ENCODE assay signal across 8 cellular contexts in the genomic region with DNA sequence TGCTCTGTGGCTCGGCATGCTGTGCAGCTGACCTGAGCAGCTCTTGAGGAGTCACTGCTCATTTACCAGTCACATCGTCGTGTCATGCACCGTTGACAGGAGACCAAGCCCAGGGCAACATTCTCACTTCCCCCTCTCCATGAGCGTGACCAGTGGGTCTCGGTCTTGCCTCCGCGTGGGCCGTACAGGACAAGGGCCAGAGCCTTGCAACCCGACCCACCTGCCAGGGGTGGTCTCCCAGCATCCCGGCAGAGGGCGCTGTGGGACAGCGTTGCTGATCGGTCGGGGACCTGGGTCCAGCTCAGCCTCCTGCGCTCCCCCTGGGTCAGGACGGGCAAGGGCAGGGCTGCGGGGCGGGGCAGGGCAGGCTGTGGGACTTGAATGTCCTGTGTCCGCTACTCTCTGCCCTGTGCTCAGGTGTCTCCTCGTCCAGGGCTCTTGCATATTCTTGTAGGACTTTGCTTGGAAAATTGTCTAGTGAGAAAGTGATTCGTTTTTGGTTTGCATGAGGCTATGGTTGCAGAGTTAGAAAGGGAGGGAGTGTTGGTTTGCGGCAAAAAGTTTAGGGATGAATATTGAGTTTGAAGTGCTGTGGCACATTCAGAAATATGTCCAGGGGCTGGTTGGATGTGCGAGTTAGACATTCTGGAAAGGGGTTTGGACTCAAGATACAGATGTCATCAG. TPM values are rescaled to one million over a fixed set of nuclear protein-coding genes. Genes with fewer than 3 reads are reported as not detected.
A peak's percentile ranks its signal among the peaks of the same experiment; 100 is the strongest.
DNase-seq lines count a peak whose midpoint lies in the region; ATAC-seq and TF ChIP-seq lines count a peak whose summit lies in the region.

No MANE protein-coding gene starts in this region.

- no peak overlapping the region for H3K9ac ChIP-seq in liver (ENCODE audit: low read depth in 1 of 2, low read length in 2 of 2)

- no peak overlapping the region for H3K27ac ChIP-seq in liver (ENCODE audit: low read depth in 1 of 2, low read length in 2 of 2)

- H3K36me3 Mint-ChIP-seq in activated CD4-positive, alpha-beta T cell treated with anti-CD3 and anti-CD28 coated beads for 36 hours (ENCODE audit: low read depth) = peaks cover 16% of the 10 kb centered on the region
- peaks cover 10% of the 10 kb centered on the region for H3K36me3 Mint-ChIP-seq in chondrocyte (ENCODE audit: low read depth)

- H3K36me3 ChIP-seq in liver (ENCODE audit: control insufficient read depth in 4 of 4, insufficient read depth in 3 of 4, low read depth in 1 of 4, low read length in 3 of 4) = peaks cover 2 to 17% (median 15%) of the 10 kb centered on the region in 4 donors

- intact Hi-C loops in activated CD4-positive, alpha-beta T cell treated with anti-CD3 and anti-CD28 coated beads for 36 hours (cut with DNase I, micrococcal nuclease) = loop anchor here (1.0 to 5.0 kb wide), 6 partner anchors 140 to 995 kb away; no protein-coding TSS in a partner anchor

- H3K4me3 ChIP-seq in liver (ENCODE audit: low read depth in 1 of 3, low read length in 3 of 3) = no peak overlapping the region

- peaks cover 3% of the 10 kb centered on the region for H3K27me3 Mint-ChIP-seq in activated CD4-positive, alpha-beta T cell treated with anti-CD3 and anti-CD28 coated beads for 36 hours
- no peaks in the 10 kb centered on the region for H3K27me3 Mint-ChIP-seq in chondrocyte (ENCODE audit: low read depth)

- H3K27ac Mint-ChIP-seq in activated CD4-positive, alpha-beta T cell treated with anti-CD3 and anti-CD28 coated beads for 36 hours = no peak overlapping the region
- H3K27ac Mint-ChIP-seq in chondrocyte (ENCODE audit: unreplicated experiment) = no peak overlapping the region

- H3K4me1 Mint-ChIP-seq in activated CD4-positive, alpha-beta T cell treated with anti-CD3 and anti-CD28 coated beads for 36 hours = peaks cover 21% of the 10 kb centered on the region
- peaks cover 4% of the 10 kb centered on the region for H3K4me1 Mint-ChIP-seq in chondrocyte (ENCODE audit: low read depth)

- CTCF ChIA-PET in activated CD4-positive, alpha-beta T cell treated with anti-CD3 and anti-CD28 coated beads for 36 hours (lab: Charles Lee) = interaction anchor here (0.5 to 4.8 kb wide), 56 partner anchors 9 to 1166 kb away, joined by 3 to 60 read pairs (median 4); a partner anchor contains a TSS

- ATAC-seq in GM18858 (IDR thresholded peaks at IDR 0.05; ENCODE audit: unreplicated experiment) = peak; percentile 81
- peak; percentile 77 for ATAC-seq in HG03097 (IDR thresholded peaks at IDR 0.05; ENCODE audit: low FRiP score, unreplicated experiment)
- ATAC-seq in activated CD4-positive, alpha-beta T cell treated with anti-CD3 and anti-CD28 coated beads for 36 hours = peak; percentile 96

- TF ChIP-seq RAD21 in liver (IDR thresholded peaks at IDR 0.05) = peak; percentile 88 to 97

- peaks cover 0 to 6% (median 3%) of the 10 kb centered on the region in 4 donors for H3K4me1 ChIP-seq in liver (ENCODE audit: control insufficient read depth in 4 of 4, insufficient read depth in 4 of 4, low read length in 3 of 4)

- no peak overlapping the region for H3K4me3 Mint-ChIP-seq in activated CD4-positive, alpha-beta T cell treated with anti-CD3 and anti-CD28 coated beads for 36 hours
- H3K4me3 Mint-ChIP-seq in chondrocyte (ENCODE audit: unreplicated experiment) = no peak overlapping the region

- no peaks in the 10 kb centered on the region for H3K27me3 ChIP-seq in liver (ENCODE audit: control insufficient read depth in 4 of 4, insufficient read depth in 4 of 4, low read length in 3 of 4)

- H3K9me3 Mint-ChIP-seq in activated CD4-positive, alpha-beta T cell treated with anti-CD3 and anti-CD28 coated beads for 36 hours (ENCODE audit: low read depth) = no peaks in the 10 kb centered on the region
- no peaks in the 10 kb centered on the region for H3K9me3 Mint-ChIP-seq in chondrocyte (ENCODE audit: low read depth)

- POLR2A ChIA-PET in activated CD4-positive, alpha-beta T cell treated with anti-CD3 and anti-CD28 coated beads for 36 hours (lab: Charles Lee) = interaction anchor here (0.7 to 2.0 kb wide), 4 partner anchors 8 to 141 kb away, joined by 3 to 12 read pairs (median 5); a partner anchor contains a TSS

- 14% methylated on average over 24 of the region's 24 CpGs for WGBS in liver

- H3K9me3 ChIP-seq in liver (ENCODE audit: control insufficient read depth in 4 of 4, low read length in 3 of 4) = no peaks in the 10 kb centered on the region

- DNase-seq in AG08396 (ENCODE audit: low spot score) = peak; percentile 86
- peak; percentile 73 for DNase-seq in NCI-H460 (ENCODE audit: extremely low read depth, low read depth)
- peak; percentile 93 for DNase-seq in activated CD4-positive, alpha-beta T cell treated with anti-CD3 and anti-CD28 coated beads for 36 hours
- peak; percentile 97 for DNase-seq in chondrocyte (ENCODE audit: low spot score)
- DNase-seq in stimulated activated CD4-positive, alpha-beta T cell treated with anti-CD3 and anti-CD28 coated beads, TNF-alpha, amount 100 ng/mL, for 4 hours (ENCODE audit: low read depth in 3 of 3) = peak; percentile 61 to 75 (median 64)

- peak; percentile 96 for TF ChIP-seq CTCF in chondrocyte (IDR thresholded peaks at IDR 0.05)
- TF ChIP-seq CTCF in liver (IDR thresholded peaks at IDR 0.05; ENCODE audit: low read depth, low read length, missing input control) = peak; percentile 83

TF ChIP-seq in liver, 16 proteins besides CTCF, POLR2A, EP300 and RAD21:
- TF ChIP-seq HNF4A (conservative IDR thresholded peaks at IDR 0.05) (peak in 1 of 2 donors; percentile 61), GABPA (IDR thresholded peaks at IDR 0.05 in 1 of 2, conservative IDR thresholded peaks at IDR 0.05 in 1 of 2) (no peak), FOXA1 (IDR thresholded peaks at IDR 0.05) (no peak), RXRA (IDR thresholded peaks at IDR 0.05) (peak in 1 of 2 donors; percentile 29)
- TF ChIP-seq, protein P1, sequence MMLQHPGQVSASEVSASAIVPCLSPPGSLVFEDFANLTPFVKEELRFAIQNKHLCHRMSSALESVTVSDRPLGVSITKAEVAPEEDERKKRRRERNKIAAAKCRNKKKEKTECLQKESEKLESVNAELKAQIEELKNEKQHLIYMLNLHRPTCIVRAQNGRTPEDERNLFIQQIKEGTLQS (IDR thresholded peaks at IDR 0.05) = no peak

RNA-seq across cellular contexts. Expression of a gene that starts 16.2 kb away (rescaled TPM):
- 571 and 644 TPM in 2 replicates for total RNA-seq in NCI-H460 (2014; rRNA removed; shearing (Covaris generic))
- 251 and 297 TPM in 2 replicates for polyA plus RNA-seq in NCI-H460 (2014; cell fraction: nucleus; rRNA removed)
- total RNA-seq in activated CD4-positive, alpha-beta T cell treated with anti-CD3 and anti-CD28 coated beads for 36 hours = 1,000 to 10,000 TPM in 1 of 2 experiments, 100 to 1,000 TPM in 1; 953 to 1,693 TPM
- total RNA-seq in chondrocyte (1,031 to 1,062 TPM (median 1,058 TPM) in 3 replicates), liver (100 to 1,000 TPM; 259 to 268 TPM)
- polyA plus RNA-seq in liver = 100 to 1,000 TPM; 126 to 158 TPM

RNA-seq across cellular contexts. Expression of a gene that starts 41.5 kb away (rescaled TPM):
- 12.2 TPM in 2 replicates for total RNA-seq in NCI-H460 (2014; rRNA removed; shearing (Covaris generic))
- 4.5 and 10.0 TPM in 2 replicates for polyA plus RNA-seq in NCI-H460 (2014; cell fraction: nucleus; rRNA removed)
- total RNA-seq in activated CD4-positive, alpha-beta T cell treated with anti-CD3 and anti-CD28 coated beads for 36 hours = 10 to 100 TPM; 39.7 to 43.9 TPM
- total RNA-seq in chondrocyte (24.7 to 29.9 TPM (median 26.6 TPM) in 3 replicates), liver (10 to 100 TPM; 26.3 to 33.4 TPM)
- 10 to 100 TPM; 12.5 to 13.1 TPM for polyA plus RNA-seq in liver
